Comparison of ENCODE assay signal across 12 cellular contexts in the genomic region with DNA sequence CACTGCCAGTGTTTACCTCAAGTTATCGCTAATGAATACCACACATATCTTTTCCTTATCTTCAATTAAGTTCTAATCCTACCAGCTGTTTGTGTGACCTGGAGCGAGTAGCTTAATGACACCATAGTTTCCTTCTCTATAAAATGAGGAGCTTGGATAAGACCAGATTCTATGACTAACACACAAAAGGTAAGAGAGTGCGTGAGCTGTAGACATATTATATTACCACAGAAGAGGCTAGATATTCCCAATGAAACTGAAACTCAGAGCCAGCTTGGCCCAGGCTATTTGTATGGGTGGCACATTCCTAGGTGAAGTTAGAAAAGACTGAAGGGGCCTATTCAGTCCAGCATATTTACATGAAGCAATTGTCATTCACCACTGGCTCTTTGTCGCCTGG. TPM values are rescaled to one million over a fixed set of nuclear protein-coding genes. Genes with fewer than 3 reads are reported as not detected.
DNase-seq lines count a peak whose midpoint lies in the region; ATAC-seq and TF ChIP-seq lines count a peak whose summit lies in the region.
"Had no signal": no experiment of that assay in that cellular context is flagged by ENCODE, and none has a peak within 500 bp of the region (broad histone marks: within the 10 kb centered on the region; RNA-seq: fewer than 3 reads in every experiment).

No MANE protein-coding gene starts in this region.

- no peak overlapping the region for H2AFZ ChIP-seq in hepatocyte

- ATAC-seq in GM18517 (IDR thresholded peaks at IDR 0.05; ENCODE audit: unreplicated experiment): no peak
- ATAC-seq: stimulated activated memory B cell treated with anti-CD40 and anti-IgM and Interleukin-4, amounts not matched to agents 10 μg/mL and 1 μg/mL and 100 μg/mL, for 72 hours had no signal

- H3K4me3 ChIP-seq in brain microvascular endothelial cell (ENCODE audit: low read depth, low read length) (no peak overlapping the region), hepatocyte (no peak overlapping the region), thyroid gland (replicated peaks in 1 of 3) (no peak overlapping the region)

- WGBS in hepatocyte (ENCODE audit: low lambda C conversion rate, missing lambda C conversion rate): 45% methylated on average over 4 of the region's 4 CpGs
- WGBS in thyroid gland, 2 donors: 68% methylated on average over 4 of the region's 4 CpGs

- H3K27ac ChIP-seq in brain microvascular endothelial cell (peak overlapping the region; percentile 72), hepatocyte (peak overlapping the region; percentile 33), thyroid gland (peak overlapping the region; percentile 39 to 84 (median 64))

- no peak for TF ChIP-seq POLR2A in thyroid gland (IDR thresholded peaks at IDR 0.05)

- H3K36me3 ChIP-seq in brain microvascular endothelial cell (replicated peaks): no peaks in the 10 kb centered on the region
- no peaks in the 10 kb centered on the region for H3K36me3 ChIP-seq in hepatocyte (replicated peaks; ENCODE audit: insufficient read depth, low read depth)
- no peaks in the 10 kb centered on the region for H3K36me3 ChIP-seq in thyroid gland

- no peaks in the 10 kb centered on the region for H3K27me3 ChIP-seq in brain microvascular endothelial cell (replicated peaks)
- no peaks in the 10 kb centered on the region for H3K27me3 ChIP-seq in hepatocyte
- no peaks in the 10 kb centered on the region for H3K27me3 ChIP-seq in thyroid gland

- peak overlapping the region; percentile 44 for H3K4me2 ChIP-seq in hepatocyte

- DNase-seq in M059J (ENCODE audit: low read depth) (peak; percentile 72), brain microvascular endothelial cell (peak; percentile 44), hepatocyte (ENCODE audit: low spot score) (no peak), thyroid gland (no peak), MV-4-11 (lab: John Stamatoyannopoulos, UW) (no peak), cerebellar cortex (ENCODE audit: low spot score) (no peak)
- DNase-seq: NCI-H187; stimulated activated CD4-positive, alpha-beta T cell treated with anti-CD3 and anti-CD28 coated beads, Interleukin-1b, Interleukin-23, amount 100 ng/mL, for 48 hours had no signal

- no peak for TF ChIP-seq CTCF in brain microvascular endothelial cell (IDR thresholded peaks at IDR 0.05; ENCODE audit: low read depth, low read length, missing control alignments)
- TF ChIP-seq CTCF in hepatocyte (IDR thresholded peaks at IDR 0.05; ENCODE audit: poor library complexity): no peak
- TF ChIP-seq CTCF in thyroid gland (IDR thresholded peaks at IDR 0.05): no peak

- no peaks in the 10 kb centered on the region for H3K9me2 ChIP-seq in hepatocyte (replicated peaks; ENCODE audit: insufficient read depth)

- H4K20me1 ChIP-seq in hepatocyte (ENCODE audit: insufficient read depth, poor library complexity, severe bottlenecking): no peaks in the 10 kb centered on the region

- no peaks in the 10 kb centered on the region for H3K4me1 ChIP-seq in hepatocyte (ENCODE audit: insufficient read depth)
- H3K4me1 ChIP-seq in thyroid gland: peaks cover 5% of the 10 kb centered on the region in 2 donors

- H3K9me3 ChIP-seq in hepatocyte (ENCODE audit: low read depth): no peaks in the 10 kb centered on the region
- H3K9me3 ChIP-seq in thyroid gland: no peaks in the 10 kb centered on the region

- in situ Hi-C loops in brain microvascular endothelial cell (cut with HindIII; ENCODE audit: low pct_ligation_motif_present, low sequenced_read_pairs): no loop called here

- no peaks in the 10 kb centered on the region for H3K79me2 ChIP-seq in hepatocyte

- intact Hi-C loops in thyroid gland (cut with DNase I): no loop called here

RNA-seq across cellular contexts. Expression of a gene that starts 30.2 kb away (rescaled TPM):
- 0.57 TPM in 1 of 2 replicates, not detected in the other for total RNA-seq in M059J (2014; rRNA removed; shearing (Covaris generic))
- 0.10 TPM in 1 of 2 replicates, not detected in the other for total RNA-seq in hepatocyte
- polyA plus RNA-seq in hepatocyte: 0.30 TPM in 1 of 2 replicates, not detected in the other
- under 1 TPM in 1 of 4 donors, not detected in 3; 0.13 TPM for total RNA-seq in thyroid gland
- polyA plus RNA-seq: IgD-negative memory B cell, neural cell had no signal

RNA-seq across cellular contexts. Expression of a gene that starts 43.4 kb away (rescaled TPM):
- total RNA-seq in M059J (2014; rRNA removed; shearing (Covaris generic)): 0.12 TPM in 1 of 2 replicates, not detected in the other
- total RNA-seq in hepatocyte (not detected in 2 replicates), thyroid gland (1 to 10 TPM in 2 of 4 donors, under 1 TPM in 2; 0.40 to 2.2 (median 1.1) TPM)
- polyA plus RNA-seq in hepatocyte: 1.1 TPM in 1 of 2 replicates, not detected in the other
- polyA plus RNA-seq: IgD-negative memory B cell, neural cell had no signal

Comparison
In these comparisons a context has a peak if more than half of its experiments do, and no peak if none do; other contexts are left out.
1. DNase-seq: peak in M059J (single experiment) and brain microvascular endothelial cell (single experiment); none in hepatocyte (single experiment), thyroid gland (0 of 2), MV-4-11 (single experiment) and cerebellar cortex (single experiment).
2. Peak in every context shown above with its lines, with median percentiles within 50 percentile points of each other: H3K27ac ChIP-seq.